In the genomic region with DNA sequence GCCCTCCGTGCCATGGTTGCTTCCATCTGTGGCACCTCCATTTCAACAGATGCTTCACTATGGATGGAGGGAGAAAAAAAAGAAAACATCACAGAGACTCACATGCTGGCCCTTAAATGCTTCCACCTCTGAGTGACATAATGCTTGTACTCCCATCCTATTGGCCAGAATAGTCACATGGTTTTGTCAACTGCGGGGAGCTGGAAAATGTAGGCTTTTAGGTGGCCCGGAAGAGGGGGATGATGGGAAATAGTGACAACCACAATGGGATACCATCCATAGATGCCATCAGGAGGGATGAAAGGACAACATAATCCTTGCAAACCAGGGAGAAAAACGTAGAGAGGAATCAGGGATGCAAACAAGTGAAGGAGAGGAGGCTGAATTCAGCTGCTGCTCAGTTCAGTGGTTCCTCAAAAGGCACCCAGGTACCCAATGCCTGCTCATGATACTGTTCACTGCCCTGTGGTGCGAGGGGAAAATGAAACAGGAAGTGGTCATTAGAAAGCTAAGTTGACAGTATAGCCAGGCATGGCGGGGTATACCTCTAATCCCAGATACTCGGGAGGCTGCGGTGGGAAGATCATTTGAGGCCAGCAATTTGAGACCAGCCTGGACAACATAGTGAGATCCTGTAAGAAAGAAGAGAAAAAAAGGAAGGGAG, we compare ENCODE assay signal across 18 cellular contexts. TPM values are rescaled to one million over a fixed set of nuclear protein-coding genes. Genes with fewer than 3 reads are reported as not detected.
A peak's percentile ranks its signal among the peaks of the same experiment; 100 is the strongest.
DNase-seq lines count a peak whose midpoint lies in the region; ATAC-seq and TF ChIP-seq lines count a peak whose summit lies in the region.
"Had no signal": no experiment of that assay in that cellular context is flagged by ENCODE, and none has a peak within 500 bp of the region (broad histone marks: within the 10 kb centered on the region; RNA-seq: fewer than 3 reads in every experiment).

No MANE protein-coding gene starts in this region.

- H3F3A ChIP-seq in SU-DHL-6 (ENCODE audit: insufficient read depth) (no peaks in the 10 kb centered on the region), GM23338 (replicated peaks; ENCODE audit: low read depth) (no peaks in the 10 kb centered on the region)

- H3K4me2 ChIP-seq in SU-DHL-6 (ENCODE audit: low read depth, low read length, poor library complexity, severe bottlenecking), result peak overlapping the region; percentile 32
- peak overlapping the region; percentile 5 for H3K4me2 ChIP-seq in osteoblast (ENCODE audit: insufficient read depth, low read length)
- H3K4me2 ChIP-seq in GM23338, result no peak overlapping the region
- H3K4me2 ChIP-seq: smooth muscle cell had no signal

- H3K9me2 ChIP-seq in SU-DHL-6 (replicated peaks; ENCODE audit: insufficient read depth, low read length) (no peaks in the 10 kb centered on the region), GM23338 (ENCODE audit: insufficient read depth) (0 out of 2 replicates have a peak, but pooled peaks cover 5% of the 10 kb centered on the region)

- no peak overlapping the region for H3K9ac ChIP-seq in SU-DHL-6 (ENCODE audit: low read length)

- H3K9me3 Mint-ChIP-seq in GM23338, result peaks cover 15% of the 10 kb centered on the region
- H3K9me3 Mint-ChIP-seq: activated naive CD4-positive, alpha-beta T cell treated with anti-CD3 and anti-CD28 coated beads for 36 hours; CD8-positive, alpha-beta T cell had no signal

- H3K27ac Mint-ChIP-seq in GM23338, result no peak overlapping the region
- H3K27ac Mint-ChIP-seq: activated naive CD4-positive, alpha-beta T cell treated with anti-CD3 and anti-CD28 coated beads for 36 hours; CD8-positive, alpha-beta T cell; stimulated activated naive CD8-positive, alpha-beta T cell treated with anti-CD3 and anti-CD28 coated beads, Interleukin-15, Interleukin-2, amounts not matched to agents 100 ng/mL and 50 ng/mL, for 24 hours had no signal

- intact Hi-C loops in uterus (cut with DNase I; ENCODE audit: low total_unique reads), result no loop called here

- no peaks in the 10 kb centered on the region for H3K27me3 ChIP-seq in SU-DHL-6 (ENCODE audit: low read length)
- H3K27me3 ChIP-seq in osteoblast (ENCODE audit: insufficient read depth, low read length), result peaks cover 6% of the 10 kb centered on the region
- H3K27me3 ChIP-seq in uterus, result no peaks in the 10 kb centered on the region
- H3K27me3 ChIP-seq in GM23338 (ENCODE audit: insufficient read depth), result no peaks in the 10 kb centered on the region
- H3K27me3 ChIP-seq: ovary had no signal

- H3K4me3 ChIP-seq in SU-DHL-6 (ENCODE audit: insufficient read depth, low read length, poor library complexity, severe bottlenecking), result no peak overlapping the region
- H3K4me3 ChIP-seq in osteoblast (ENCODE audit: insufficient read depth, low read length), result no peak overlapping the region
- no peak overlapping the region for H3K4me3 ChIP-seq in uterus
- H3K4me3 ChIP-seq in GM23338, result no peak overlapping the region
- H3K4me3 ChIP-seq: ovary, smooth muscle cell had no signal

- H3K27ac ChIP-seq in SU-DHL-6 (ENCODE audit: low read depth, low read length), result no peak overlapping the region
- no peak overlapping the region for H3K27ac ChIP-seq in osteoblast (ENCODE audit: low read depth, low read length)
- no peak overlapping the region for H3K27ac ChIP-seq in uterus
- no peak overlapping the region for H3K27ac ChIP-seq in GM23338 (ENCODE audit: low read depth)
- H3K27ac ChIP-seq: HL-60, ovary had no signal

- H3K36me3 Mint-ChIP-seq in GM23338 (ENCODE audit: low read depth), result peaks cover 6% of the 10 kb centered on the region; the same call in 2 of the 3 replicates
- H3K36me3 Mint-ChIP-seq: CD8-positive, alpha-beta T cell had no signal

- H4K20me1 ChIP-seq in SU-DHL-6 (ENCODE audit: low read depth, low read length) (no peaks in the 10 kb centered on the region), osteoblast (ENCODE audit: insufficient read depth, low read length) (no peaks in the 10 kb centered on the region), GM23338 (replicated peaks; ENCODE audit: insufficient read depth) (no peaks in the 10 kb centered on the region)

- no peak for TF ChIP-seq CTCF in SU-DHL-6 (IDR thresholded peaks at IDR 0.05; ENCODE audit: insufficient read depth, low read length, poor library complexity, severe bottlenecking)
- no peak for TF ChIP-seq CTCF in osteoblast (IDR thresholded peaks at IDR 0.05; ENCODE audit: extremely low read depth, low read depth, low read length)
- TF ChIP-seq CTCF in uterus (IDR thresholded peaks at IDR 0.05), result no peak
- no peak for TF ChIP-seq CTCF in GM23338 (conservative IDR thresholded peaks at IDR 0.05; ENCODE audit: low read depth in 2 of 2)

- H3K27me3 Mint-ChIP-seq in GM23338 (ENCODE audit: insufficient read depth, low read depth, poor library complexity), result peaks cover 2% of the 10 kb centered on the region

- peaks cover 8% of the 10 kb centered on the region for H3K4me1 Mint-ChIP-seq in GM23338

- H2AFZ ChIP-seq in SU-DHL-6 (ENCODE audit: low read depth, low read length, severe bottlenecking) (no peak overlapping the region), osteoblast (ENCODE audit: low read length) (peak overlapping the region; percentile 48), GM23338 (no peak overlapping the region)

- no peak for ATAC-seq in GM23338
- ATAC-seq: CD8-positive, alpha-beta T cell had no signal

- H3K79me2 ChIP-seq in SU-DHL-6 (ENCODE audit: insufficient read depth, low read length), result no peaks in the 10 kb centered on the region
- H3K79me2 ChIP-seq in osteoblast (ENCODE audit: insufficient read depth, low read length), result no peaks in the 10 kb centered on the region
- no peaks in the 10 kb centered on the region for H3K79me2 ChIP-seq in GM23338 (replicated peaks; ENCODE audit: insufficient read depth)

- H3K9me3 ChIP-seq in SU-DHL-6 (ENCODE audit: insufficient read depth, low read length) (peaks cover 6% of the 10 kb centered on the region; the same call in 1 of the 2 replicates), osteoblast (ENCODE audit: low read depth, low read length) (no peaks in the 10 kb centered on the region), uterus (no peaks in the 10 kb centered on the region)
- H3K9me3 ChIP-seq: ovary had no signal

- H3K4me1 ChIP-seq in osteoblast (ENCODE audit: insufficient read depth, low read length) (peaks cover 14% of the 10 kb centered on the region), uterus (no peaks in the 10 kb centered on the region), GM23338 (ENCODE audit: insufficient read depth) (no peaks in the 10 kb centered on the region)

- DNase-seq in HT1080 (ENCODE audit: low read depth) (peak; percentile 48), NAMALWA (ENCODE audit: low spot score) (peak; percentile 60), osteoblast (ENCODE audit: insufficient read length, low spot score, missing footprints) (no peak), uterus (no peak), GM23338 (ENCODE audit: low spot score) (no peak)
- no peak for DNase-seq in stimulated activated CD4-positive, alpha-beta T cell treated with anti-CD3 and anti-CD28 coated beads, Interleukin-1b, Interleukin-23, amount 100 ng/mL, for 48 hours
- DNase-seq: activated CD4-positive, alpha-beta T cell treated with anti-CD3 and anti-CD28 coated beads for 1 hour; activated CD8-positive, alpha-beta memory T cell treated with anti-CD3 and anti-CD28 coated beads, Interleukin-2, amount 50 U/mL, for 48 hours; activated naive CD4-positive, alpha-beta T cell treated with anti-CD3 and anti-CD28 coated beads for 36 hours; CD8-positive, alpha-beta T cell; head of caudate nucleus; NCI-H1092; ovary; T-helper 1 cell had no signal

- TF ChIP-seq POLR2A in uterus (IDR thresholded peaks at IDR 0.05), result no peak

- H3K4me3 Mint-ChIP-seq in GM23338, result no peak overlapping the region
- H3K4me3 Mint-ChIP-seq: activated naive CD4-positive, alpha-beta T cell treated with anti-CD3 and anti-CD28 coated beads for 36 hours; CD8-positive, alpha-beta T cell; stimulated activated naive CD8-positive, alpha-beta T cell treated with anti-CD3 and anti-CD28 coated beads, Interleukin-15, Interleukin-2, amounts not matched to agents 100 ng/mL and 50 ng/mL, for 24 hours had no signal

- H3K36me3 ChIP-seq in SU-DHL-6 (ENCODE audit: low read length) (no peaks in the 10 kb centered on the region), osteoblast (ENCODE audit: insufficient read depth, low read length) (no peaks in the 10 kb centered on the region), uterus (no peaks in the 10 kb centered on the region), GM23338 (ENCODE audit: insufficient read depth) (no peaks in the 10 kb centered on the region; the same call in 1 of the 2 replicates)
- H3K36me3 ChIP-seq: ovary had no signal

TF ChIP-seq in GM23338, 12 proteins besides CTCF, POLR2A, EP300 and RAD21 (continues in another document):
- TF ChIP-seq ZNF331 (CRISPR knock-in tag; IDR thresholded peaks at IDR 0.05; ENCODE audit: low read depth) (no peak), EZH2phosphoT487 (IDR thresholded peaks at IDR 0.05; ENCODE audit: unreplicated experiment) (no peak), ETS1 (IDR thresholded peaks at IDR 0.05) (no peak), JUNB (IDR thresholded peaks at IDR 0.05; ENCODE audit: unreplicated experiment) (no peak), STAT1 (IDR thresholded peaks at IDR 0.05; ENCODE audit: unreplicated experiment) (no peak)

RNA-seq across cellular contexts. Expression of gene ERCC4, which starts 13.4 kb away (rescaled TPM):
- 6.3 and 6.7 TPM in 2 replicates for total RNA-seq in HT1080 (2014; rRNA removed; shearing (Covaris generic))
- polyA plus RNA-seq in HT1080 (2015; cell fraction: cytosol; rRNA removed), result 3.8 and 5.1 TPM in 2 replicates
- polyA plus RNA-seq in HT1080 (2015; cell fraction: nucleus; rRNA removed), result 10.0 and 11.3 TPM in 2 replicates
- total RNA-seq in osteoblast (9.0 and 10.9 TPM in 2 replicates), uterus (10 to 100 TPM in 2 of 4 donors, 1 to 10 TPM in 2; 5.3 to 22.6 (median 15.9) TPM)
- 5.4 and 8.2 TPM in 2 replicates for total RNA-seq in GM23338 (2014; rRNA removed; shearing (Covaris generic))
- 21.6 and 24.0 TPM in 2 replicates for polyA plus RNA-seq in GM23338 (2016; fragmentation: Nextera tagmentation; extraction: Ambion mirVana)

Comparison
In these comparisons a context has a peak if more than half of its experiments do, and no peak if none do; other contexts are left out.
1. DNase-seq: peak in HT1080 (single experiment) and NAMALWA (single experiment); none in osteoblast (single experiment), uterus (0 of 2), GM23338 (single experiment) and stimulated activated CD4-positive, alpha-beta T cell treated with anti-CD3 and anti-CD28 coated beads, Interleukin-1b, Interleukin-23, amount 100 ng/mL, for 48 hours (single experiment).